In the genomic region with DNA sequence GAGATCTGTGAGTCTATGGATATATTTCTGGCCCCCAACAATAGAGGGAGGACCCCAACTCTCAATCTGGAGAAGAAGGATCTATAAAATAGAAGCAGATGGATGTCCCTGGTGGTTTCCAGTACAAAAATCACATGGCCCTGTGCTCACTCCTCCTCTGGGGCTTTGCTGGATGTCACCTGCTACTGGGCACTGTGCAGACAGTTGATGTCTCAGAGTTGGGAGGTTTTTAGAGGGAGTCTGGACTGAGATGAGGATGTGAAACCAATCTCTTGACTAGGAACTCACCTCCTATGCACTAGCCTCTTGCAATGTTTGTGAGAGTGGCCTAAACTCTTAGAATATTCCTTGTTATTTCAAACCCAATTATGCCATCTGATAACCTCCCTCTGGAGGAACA, we compare ENCODE assay signal across 10 cellular contexts.
A peak's percentile ranks its signal among the peaks of the same experiment; 100 is the strongest.
DNase-seq lines count a peak whose midpoint lies in the region; ATAC-seq lines count a peak whose summit lies in the region.
"Had no signal": no experiment of that assay in that cellular context is flagged by ENCODE, and none has a peak within 500 bp of the region (broad histone marks: within the 10 kb centered on the region; RNA-seq: fewer than 3 reads in every experiment).

No MANE protein-coding gene starts in this region.

- no peaks in the 10 kb centered on the region for H3K27me3 Mint-ChIP-seq in activated T-helper 17 cell treated with anti-CD3 and anti-CD28 coated beads, Interleukin-2, amount 50 U/mL, for 72 hours
- no peaks in the 10 kb centered on the region for H3K27me3 Mint-ChIP-seq in activated naive CD8-positive, alpha-beta T cell treated with anti-CD3 and anti-CD28 coated beads for 36 hours

- no peak for DNase-seq in activated T-cell treated with anti-CD3 and anti-CD28 coated beads for 4 hours
- no peak for DNase-seq in activated naive CD8-positive, alpha-beta T cell treated with anti-CD3 and anti-CD28 coated beads for 36 hours
- no peak for DNase-seq in mesendoderm
- DNase-seq in stimulated activated CD4-positive, alpha-beta T cell treated with anti-CD3 and anti-CD28 coated beads, Interleukin-1b, Interleukin-23, amount 100 ng/mL, for 48 hours, result no peak
- DNase-seq: stimulated activated CD4-positive, alpha-beta T cell treated with anti-CD3 and anti-CD28 coated beads, Interleukin-2, amount 100 ng/mL, for 48 hours had no signal

- H3K79me1 ChIP-seq in mesendoderm (ENCODE audit: low read length), result no peaks in the 10 kb centered on the region

- no peak overlapping the region for H4K8ac ChIP-seq in mesendoderm (ENCODE audit: low read depth, low read length)

- H3K4me2 ChIP-seq in mesendoderm (ENCODE audit: low read length), result no peak overlapping the region

- no peak overlapping the region for H3K23ac ChIP-seq in mesendoderm (ENCODE audit: low read length)

- no peaks in the 10 kb centered on the region for H3K36me3 ChIP-seq in mesendoderm (ENCODE audit: control insufficient read depth, insufficient read depth, low read length)

- H3K4me3 ChIP-seq in mesendoderm (ENCODE audit: low read length), result no peak overlapping the region

- H3K56ac ChIP-seq in mesendoderm (ENCODE audit: low read length), result no peak overlapping the region

- H3K4ac ChIP-seq in mesendoderm (ENCODE audit: low read depth, low read length), result no peak overlapping the region

- H3K4me1 ChIP-seq in mesendoderm (ENCODE audit: control insufficient read depth, low read depth, low read length), result no peaks in the 10 kb centered on the region

- no peaks in the 10 kb centered on the region for H3K9me3 Mint-ChIP-seq in activated T-helper 17 cell treated with anti-CD3 and anti-CD28 coated beads, Interleukin-2, amount 50 U/mL, for 72 hours
- H3K9me3 Mint-ChIP-seq in activated naive CD8-positive, alpha-beta T cell treated with anti-CD3 and anti-CD28 coated beads for 36 hours, result no peaks in the 10 kb centered on the region

- H3K27ac Mint-ChIP-seq in activated T-helper 17 cell treated with anti-CD3 and anti-CD28 coated beads, Interleukin-2, amount 50 U/mL, for 72 hours, result peak overlapping the region; percentile 25
- no peak overlapping the region for H3K27ac Mint-ChIP-seq in activated naive CD8-positive, alpha-beta T cell treated with anti-CD3 and anti-CD28 coated beads for 36 hours

- ATAC-seq in GM18520 (IDR thresholded peaks at IDR 0.05; ENCODE audit: unreplicated experiment), result peak; percentile 58
- peak; percentile 93 for ATAC-seq in GM21619 (IDR thresholded peaks at IDR 0.05; ENCODE audit: unreplicated experiment)
- ATAC-seq in HG03159 (IDR thresholded peaks at IDR 0.05; ENCODE audit: unreplicated experiment), result peak; percentile 86
- no peak for ATAC-seq in activated T-helper 17 cell treated with anti-CD3 and anti-CD28 coated beads, Interleukin-2, amount 50 U/mL, for 72 hours (replicated peaks)
- ATAC-seq: Panc1 had no signal

- no peak overlapping the region for H3K4me3 Mint-ChIP-seq in activated T-helper 17 cell treated with anti-CD3 and anti-CD28 coated beads, Interleukin-2, amount 50 U/mL, for 72 hours
- H3K4me3 Mint-ChIP-seq in activated naive CD8-positive, alpha-beta T cell treated with anti-CD3 and anti-CD28 coated beads for 36 hours, result no peak overlapping the region

- H3K36me3 Mint-ChIP-seq in activated T-helper 17 cell treated with anti-CD3 and anti-CD28 coated beads, Interleukin-2, amount 50 U/mL, for 72 hours (ENCODE audit: low read depth), result no peaks in the 10 kb centered on the region
- no peaks in the 10 kb centered on the region for H3K36me3 Mint-ChIP-seq in activated naive CD8-positive, alpha-beta T cell treated with anti-CD3 and anti-CD28 coated beads for 36 hours

- H3K27me3 ChIP-seq in mesendoderm (ENCODE audit: insufficient read depth, low read length, poor library complexity), result no peaks in the 10 kb centered on the region

- no peak overlapping the region for H2BK15ac ChIP-seq in mesendoderm (replicated peaks; ENCODE audit: low read depth)

- no peak overlapping the region for H4K5ac ChIP-seq in mesendoderm (ENCODE audit: low read length)

- H2BK5ac ChIP-seq in mesendoderm (ENCODE audit: low read length), result no peak overlapping the region

- no peak overlapping the region for H2BK120ac ChIP-seq in mesendoderm (ENCODE audit: low read depth, low read length)

- H3K18ac ChIP-seq in mesendoderm (ENCODE audit: low read length), result no peak overlapping the region

- H3K9ac ChIP-seq in mesendoderm (ENCODE audit: low read length), result no peak overlapping the region

- H3K79me2 ChIP-seq in mesendoderm (ENCODE audit: control insufficient read depth, insufficient read depth, low read length), result no peaks in the 10 kb centered on the region

- H3K4me1 Mint-ChIP-seq in activated T-helper 17 cell treated with anti-CD3 and anti-CD28 coated beads, Interleukin-2, amount 50 U/mL, for 72 hours, result peaks cover 13% of the 10 kb centered on the region
- peaks cover 4% of the 10 kb centered on the region for H3K4me1 Mint-ChIP-seq in activated naive CD8-positive, alpha-beta T cell treated with anti-CD3 and anti-CD28 coated beads for 36 hours

- H2AK5ac ChIP-seq in mesendoderm (ENCODE audit: low read length), result no peak overlapping the region

- no peak overlapping the region for H3K27ac ChIP-seq in mesendoderm (ENCODE audit: low read depth, low read length)
